Comparison of ENCODE assay signal across 28 cellular contexts in genomic region chr9:130459151-130459550, GRCh38. TPM values are rescaled to one million over a fixed set of nuclear protein-coding genes. Genes with fewer than 3 reads are reported as not detected.
"Had no signal": no experiment of that assay in that cellular context is flagged by ENCODE, and none has a peak within 500 bp of the region (broad histone marks: within the 10 kb centered on the region; RNA-seq: fewer than 3 reads in every experiment).

No MANE protein-coding gene starts in this region.

- ATAC-seq: esophagus mucosa, foreskin keratinocyte, left lung, mucosa of descending colon, T-helper 17 cell had no signal

- H3K27ac Mint-ChIP-seq: activated CD4-positive, alpha-beta memory T cell treated with anti-CD3 and anti-CD28 coated beads, Interleukin-2, amount 10 ng/mL, durations not matched to agents 7 days and 5 days; activated CD4-positive, alpha-beta T cell treated with anti-CD3 and anti-CD28 coated beads, Interleukin-2, amount 10 ng/mL, durations not matched to agents 24 days and 14 days; activated naive CD4-positive, alpha-beta T cell treated with anti-CD3 and anti-CD28 coated beads, Interleukin-2, amount 10 ng/mL, durations not matched to agents 7 days and 5 days; activated naive CD8-positive, alpha-beta T cell treated with anti-CD3 and anti-CD28 coated beads, Interleukin-2, amount 10 ng/mL, durations not matched to agents 7 days and 5 days; activated T-cell treated with anti-CD3 and anti-CD28 coated beads, Interleukin-2, amount 50 U/mL, for 24 hours; endodermal cell; immature natural killer cell; nephron progenitor cell; progenitor cell of endocrine pancreas had no signal

- H3K9me3 Mint-ChIP-seq: activated CD4-positive, alpha-beta memory T cell treated with anti-CD3 and anti-CD28 coated beads, Interleukin-2, amount 10 ng/mL, durations not matched to agents 7 days and 5 days; activated CD4-positive, alpha-beta T cell treated with anti-CD3 and anti-CD28 coated beads, Interleukin-2, amount 10 ng/mL, durations not matched to agents 24 days and 14 days; activated naive CD4-positive, alpha-beta T cell treated with anti-CD3 and anti-CD28 coated beads, Interleukin-2, amount 10 ng/mL, durations not matched to agents 7 days and 5 days; activated naive CD8-positive, alpha-beta T cell treated with anti-CD3 and anti-CD28 coated beads, Interleukin-2, amount 10 ng/mL, durations not matched to agents 7 days and 5 days; activated T-cell treated with anti-CD3 and anti-CD28 coated beads, Interleukin-2, amount 50 U/mL, for 24 hours; endodermal cell; immature natural killer cell; nephron progenitor cell had no signal

- H3K4me1 ChIP-seq: foreskin keratinocyte, left lung, suprapubic skin had no signal

- H3K36me3 Mint-ChIP-seq: activated naive CD4-positive, alpha-beta T cell treated with anti-CD3 and anti-CD28 coated beads, Interleukin-2, amount 10 ng/mL, durations not matched to agents 7 days and 5 days; activated naive CD8-positive, alpha-beta T cell treated with anti-CD3 and anti-CD28 coated beads, Interleukin-2, amount 10 ng/mL, durations not matched to agents 7 days and 5 days; immature natural killer cell had no signal

- H3K27me3 ChIP-seq: foreskin keratinocyte, heart left ventricle, left lung, ovary had no signal

- H3K27ac ChIP-seq: brain microvascular endothelial cell, foreskin keratinocyte, heart left ventricle, ovary, suprapubic skin, tibial nerve had no signal

- H3K4me3 ChIP-seq: heart left ventricle, left lung, mucosa of descending colon, ovary, suprapubic skin, tibial nerve had no signal

- H3K9me3 ChIP-seq: heart left ventricle, left lung, mucosa of descending colon, ovary, suprapubic skin, tibial nerve had no signal

- H3K36me3 ChIP-seq: brain microvascular endothelial cell, ovary had no signal

- DNase-seq: activated CD4-positive, alpha-beta memory T cell treated with anti-CD3 and anti-CD28 coated beads, Interleukin-2, amount 10 ng/mL, durations not matched to agents 7 days and 5 days; activated CD4-positive, alpha-beta T cell treated with anti-CD3 and anti-CD28 coated beads, Interleukin-2, amount 10 ng/mL, durations not matched to agents 24 days and 14 days; activated CD4-positive, CD25-positive, alpha-beta regulatory T cell treated with anti-CD3 and anti-CD28 coated beads, Interleukin-2, amount 50 U/mL, for 72 hours; activated CD8-positive, alpha-beta memory T cell treated with anti-CD3 and anti-CD28 coated beads, Interleukin-2, amount 50 U/mL, for 48 hours; activated gamma-delta T cell; activated naive CD4-positive, alpha-beta T cell treated with anti-CD3 and anti-CD28 coated beads, Interleukin-2, amount 10 ng/mL, durations not matched to agents 7 days and 5 days; activated naive CD8-positive, alpha-beta T cell treated with anti-CD3 and anti-CD28 coated beads, Interleukin-2, amount 10 ng/mL, durations not matched to agents 7 days and 5 days; activated T-cell treated with anti-CD3 and anti-CD28 coated beads, Interleukin-2, amount 50 U/mL, for 24 hours; amniotic stem cell; brain microvascular endothelial cell; caudate nucleus; endodermal cell; foreskin keratinocyte; immature natural killer cell; nephron progenitor cell; ovary; stimulated activated CD4-positive, alpha-beta T cell treated with anti-CD3 and anti-CD28 coated beads, Interleukin-15, amount 100 ng/mL, for 24 hours; stimulated activated CD4-positive, alpha-beta T cell treated with anti-CD3 and anti-CD28 coated beads, Interleukin-2, amount 100 ng/mL, for 24 hours; stimulated activated naive CD4-positive, alpha-beta T cell; T-helper 17 cell; T1000 had no signal

- H3K4me3 Mint-ChIP-seq: activated CD4-positive, alpha-beta memory T cell treated with anti-CD3 and anti-CD28 coated beads, Interleukin-2, amount 10 ng/mL, durations not matched to agents 7 days and 5 days; activated CD4-positive, alpha-beta T cell treated with anti-CD3 and anti-CD28 coated beads, Interleukin-2, amount 10 ng/mL, durations not matched to agents 24 days and 14 days; activated naive CD4-positive, alpha-beta T cell treated with anti-CD3 and anti-CD28 coated beads, Interleukin-2, amount 10 ng/mL, durations not matched to agents 7 days and 5 days; activated naive CD8-positive, alpha-beta T cell treated with anti-CD3 and anti-CD28 coated beads, Interleukin-2, amount 10 ng/mL, durations not matched to agents 7 days and 5 days; activated T-cell treated with anti-CD3 and anti-CD28 coated beads, Interleukin-2, amount 50 U/mL, for 24 hours; endodermal cell; immature natural killer cell; nephron progenitor cell had no signal

- H3K4me1 Mint-ChIP-seq: activated CD4-positive, alpha-beta memory T cell treated with anti-CD3 and anti-CD28 coated beads, Interleukin-2, amount 10 ng/mL, durations not matched to agents 7 days and 5 days; activated CD4-positive, alpha-beta T cell treated with anti-CD3 and anti-CD28 coated beads, Interleukin-2, amount 10 ng/mL, durations not matched to agents 24 days and 14 days; activated naive CD4-positive, alpha-beta T cell treated with anti-CD3 and anti-CD28 coated beads, Interleukin-2, amount 10 ng/mL, durations not matched to agents 7 days and 5 days; activated naive CD8-positive, alpha-beta T cell treated with anti-CD3 and anti-CD28 coated beads, Interleukin-2, amount 10 ng/mL, durations not matched to agents 7 days and 5 days; endodermal cell; immature natural killer cell; nephron progenitor cell had no signal

RNA-seq across cellular contexts. Expression of gene ASS1, which starts 14.4 kb away (rescaled TPM):
- total RNA-seq: T-helper 17 cell had no signal
